ENCODE assay signal across 9 cellular contexts in the genomic region with DNA sequence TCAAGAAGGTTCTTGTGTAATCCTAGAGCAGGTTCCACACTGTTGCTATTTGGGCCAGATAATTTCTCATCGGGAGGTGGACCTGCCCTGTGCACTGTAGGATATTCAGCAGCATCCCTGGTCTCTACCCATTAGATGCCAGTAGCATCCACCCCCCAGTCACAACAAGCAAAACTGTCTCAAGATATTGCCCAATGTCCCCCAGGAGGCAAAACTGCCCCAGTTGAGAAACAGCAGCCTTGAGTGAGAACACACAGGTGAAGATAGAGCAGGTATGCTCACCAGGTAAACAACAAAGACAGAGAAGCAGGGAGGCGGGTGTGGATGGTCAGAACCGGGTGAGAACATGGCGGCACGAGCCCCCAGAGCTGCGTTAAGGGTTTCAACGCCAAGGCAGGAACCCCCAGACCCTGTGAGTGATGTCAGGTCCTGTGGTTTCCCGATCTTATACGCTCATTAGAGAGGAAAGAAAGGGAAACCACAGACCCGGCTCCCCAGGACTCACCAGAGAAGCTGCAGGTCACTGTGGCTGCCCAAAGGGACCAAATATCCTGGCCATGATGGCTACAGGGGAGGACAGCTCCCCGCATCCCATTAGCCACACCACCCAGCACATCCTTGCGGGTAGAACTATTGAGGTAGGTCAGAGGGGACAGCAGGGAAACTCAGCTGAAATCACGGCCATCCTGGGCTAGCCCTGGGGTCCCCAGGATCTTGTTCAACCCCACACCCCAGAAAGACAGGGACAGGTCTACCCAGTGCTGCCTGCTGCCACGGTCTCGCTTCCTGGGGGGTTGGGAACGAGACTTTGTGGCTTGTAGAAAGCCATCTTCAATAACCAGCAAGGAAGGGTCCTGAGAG. TPM values are rescaled to one million over a fixed set of nuclear protein-coding genes. Genes with fewer than 3 reads are reported as not detected.
DNase-seq lines count a peak whose midpoint lies in the region; ATAC-seq and TF ChIP-seq lines count a peak whose summit lies in the region.
"Had no signal": no experiment of that assay in that cellular context is flagged by ENCODE, and none has a peak within 500 bp of the region (broad histone marks: within the 10 kb centered on the region; RNA-seq: fewer than 3 reads in every experiment).

No MANE protein-coding gene starts in this region.

- no peak for DNase-seq in adrenal gland
- no peak for DNase-seq in neuronal stem cell (ENCODE audit: low spot score)
- DNase-seq in HUDEP-2 (lab: John Stamatoyannopoulos, UW; ENCODE audit: unreplicated experiment in 76 of 76), result no peak
- no peak for DNase-seq in stimulated activated CD4-positive, alpha-beta T cell treated with anti-CD3 and anti-CD28 coated beads, Interleukin-2, amount 100 ng/mL, for 48 hours
- DNase-seq in activated naive CD4-positive, alpha-beta T cell treated with anti-CD3 and anti-CD28 coated beads, Interleukin-2, amount 50 U/mL, for 16 hours, result no peak
- DNase-seq in RKO (ENCODE audit: low spot score), result no peak

- TF ChIP-seq POLR2A in adrenal gland (IDR thresholded peaks at IDR 0.05), result no peak

- no peak overlapping the region for H2BK12ac ChIP-seq in neuronal stem cell (ENCODE audit: low read length)

- H3K4me2 ChIP-seq in neuronal stem cell (ENCODE audit: insufficient read depth, low read length, poor library complexity, severe bottlenecking), result no peak overlapping the region

- H3K9me3 ChIP-seq in adrenal gland (replicated peaks in 1 of 3) (no peaks in the 10 kb centered on the region), neuronal stem cell (replicated peaks in 1 of 2; ENCODE audit: control insufficient read depth in 2 of 2, insufficient read depth in 1 of 2, low read depth in 1 of 2, low read length in 2 of 2) (no peaks in the 10 kb centered on the region)

- no peak overlapping the region for H2BK120ac ChIP-seq in neuronal stem cell (ENCODE audit: low read depth, low read length)

- no peak overlapping the region for H3K4ac ChIP-seq in neuronal stem cell (ENCODE audit: low read length)

- intact Hi-C loops in adrenal gland (cut with DNase I), result no loop called here

- H3K9ac ChIP-seq in neuronal stem cell (ENCODE audit: low read depth, low read length, poor library complexity), result no peak overlapping the region

- no peak overlapping the region for H2AFZ ChIP-seq in neuronal stem cell (ENCODE audit: low read length)

- H3K27ac ChIP-seq in adrenal gland, result peak overlapping the region; percentile 88 to 96 (median 89)
- no peak overlapping the region for H3K27ac ChIP-seq in neuronal stem cell (replicated peaks; ENCODE audit: low read length)

- no peak overlapping the region for H3K23ac ChIP-seq in neuronal stem cell (ENCODE audit: low read depth, low read length, poor library complexity)

- no peak overlapping the region for H4K8ac ChIP-seq in neuronal stem cell (ENCODE audit: low read depth, low read length)

- H3K4me3 ChIP-seq in adrenal gland, result no peak overlapping the region
- H3K4me3 ChIP-seq in neuronal stem cell (ENCODE audit: low read length in 2 of 2), result no peak overlapping the region

- H2BK15ac ChIP-seq in neuronal stem cell (ENCODE audit: low read length), result no peak overlapping the region

- H3K18ac ChIP-seq in neuronal stem cell (ENCODE audit: low read length), result peak overlapping the region; percentile 72

- H3K14ac ChIP-seq in neuronal stem cell (ENCODE audit: low read length), result no peak overlapping the region

- WGBS in adrenal gland, 4 donors, result 70 to 81% (median 77%) methylated on average over 11 to 16 of the region's 16 CpGs
- WGBS in neuronal stem cell (ENCODE audit: extremely low coverage in 2 of 2, insufficient read length in 2 of 2, insufficient replicate concordance in 1 of 2), 2 donors, result no CpG with 5 or more reads among the region's 16 CpGs

- H3K4me1 ChIP-seq in adrenal gland (replicated peaks in 1 of 2) (peaks cover 69 to 98% of the 10 kb centered on the region in 2 donors), neuronal stem cell (ENCODE audit: control insufficient read depth in 2 of 2, insufficient read depth in 1 of 2, low read depth in 1 of 2, low read length in 2 of 2) (peaks cover 3 to 33% of the 10 kb centered on the region in 2 donors)

- TF ChIP-seq CTCF in adrenal gland (IDR thresholded peaks at IDR 0.05), result no peak

- no peak overlapping the region for H2BK5ac ChIP-seq in neuronal stem cell (ENCODE audit: low read length)

- peak; percentile 53 for ATAC-seq in GM18907 (IDR thresholded peaks at IDR 0.05; ENCODE audit: unreplicated experiment)
- peak; percentile 32 for ATAC-seq in HG02885 (IDR thresholded peaks at IDR 0.05; ENCODE audit: poor library complexity, unreplicated experiment)

- H2AK5ac ChIP-seq in neuronal stem cell (ENCODE audit: low read depth, low read length), result no peak overlapping the region

- peaks cover 26% of the 10 kb centered on the region for H3K79me1 ChIP-seq in neuronal stem cell (ENCODE audit: low read depth, low read length)

- no peak overlapping the region for H4K91ac ChIP-seq in neuronal stem cell (ENCODE audit: low read depth, low read length, poor library complexity)

- H3K27me3 ChIP-seq in adrenal gland, result no peaks in the 10 kb centered on the region
- no peaks in the 10 kb centered on the region for H3K27me3 ChIP-seq in neuronal stem cell (ENCODE audit: control insufficient read depth in 3 of 3, insufficient read depth in 3 of 3, low read depth in 1 of 3, low read length in 3 of 3)

- peaks cover 0 to 7% of the 10 kb centered on the region in 2 donors for H3K36me3 ChIP-seq in adrenal gland (replicated peaks in 1 of 2)
- H3K36me3 ChIP-seq in neuronal stem cell (replicated peaks in 1 of 2; ENCODE audit: control insufficient read depth in 2 of 2, insufficient read depth in 2 of 2, low read length in 2 of 2), result peaks cover 5 to 9% of the 10 kb centered on the region in 2 donors

RNA-seq across cellular contexts. Expression of a gene that starts 21.2 kb away (rescaled TPM):
- 100 to 1,000 TPM in 6 of 8 donors, 10 to 100 TPM in 2; 87.4 to 172 (median 118) TPM for total RNA-seq in adrenal gland
- 10 to 100 TPM; 24.4 to 43.0 (median 37.6) TPM for polyA plus RNA-seq in adrenal gland
- polyA plus RNA-seq in neuronal stem cell (2013, experiment 1 of 2), result 23.5 TPM
- 23.9 TPM for polyA plus RNA-seq in neuronal stem cell (2013, experiment 2 of 2)

RNA-seq across cellular contexts. Expression of a gene that starts 28.9 kb away (rescaled TPM):
- not detected for total RNA-seq in adrenal gland
- not detected for polyA plus RNA-seq in adrenal gland
- not detected for polyA plus RNA-seq in neuronal stem cell (2013, experiment 1 of 2)
- polyA plus RNA-seq in neuronal stem cell (2013, experiment 2 of 2), result not detected
- total RNA-seq: fibroblast of villous mesenchyme had no signal
